Comparison of ENCODE assay signal across 1 cellular context in genomic region chr12:389138-390096, GRCh38.
TF ChIP-seq lines count a peak whose summit lies in the region.

Gene KDM5A (minus strand): TSS chr12:389320. CDS start chr12:389091, 229 bp downstream.

TF ChIP-seq in HepG2, 621 proteins besides CTCF, POLR2A, EP300 and RAD21 (continued from another document and continues in another):
- TF ChIP-seq ZNF646 (CRISPR knock-in tag; IDR thresholded peaks at IDR 0.05), result no peak
- no peak for TF ChIP-seq PBX3 (CRISPR knock-in tag; IDR thresholded peaks at IDR 0.05; ENCODE audit: borderline replicate concordance)
- no peak for TF ChIP-seq RXRB (CRISPR knock-in tag; IDR thresholded peaks at IDR 0.05; ENCODE audit: borderline replicate concordance)
- 0 out of 2 replicates have a peak, but pooled peaks have one; percentile 9 for TF ChIP-seq ZNF556 (CRISPR knock-in tag; IDR thresholded peaks at IDR 0.05; ENCODE audit: borderline replicate concordance)
- TF ChIP-seq ESRRA (CRISPR knock-in tag; IDR thresholded peaks at IDR 0.05; ENCODE audit: low read depth), result no peak; the same call in 1 of the 2 replicates
- TF ChIP-seq MNT (IDR thresholded peaks at IDR 0.05), result no peak
- no peak for TF ChIP-seq TOE1 (CRISPR knock-in tag; IDR thresholded peaks at IDR 0.05)
- TF ChIP-seq KAT2B (IDR thresholded peaks at IDR 0.05; ENCODE audit: borderline replicate concordance, low read depth, low read length), result no peak
- no peak; the same call in 1 of the 2 replicates for TF ChIP-seq BHLHE40 (IDR thresholded peaks at IDR 0.05; ENCODE audit: low read length)
- TF ChIP-seq FOXM1 (CRISPR knock-in tag; IDR thresholded peaks at IDR 0.05), result no peak
- TF ChIP-seq HMGXB4 (CRISPR knock-in tag; IDR thresholded peaks at IDR 0.05; ENCODE audit: borderline replicate concordance in 1 of 2, low read depth in 1 of 2), result peak; percentile 81 to 86; a peak in 3 of 4 replicates
- TF ChIP-seq TARDBP (CRISPR knock-in tag; IDR thresholded peaks at IDR 0.05), result peak; percentile 84
- 0 out of 2 replicates have a peak, but pooled peaks have one; percentile 39 for TF ChIP-seq HES4 (CRISPR knock-in tag; IDR thresholded peaks at IDR 0.05; ENCODE audit: borderline replicate concordance)
- TF ChIP-seq ATF4 (CRISPR knock-in tag; IDR thresholded peaks at IDR 0.05), result no peak
- TF ChIP-seq AFF4 (CRISPR knock-in tag; IDR thresholded peaks at IDR 0.05), result no peak
- TF ChIP-seq ZNF121 (CRISPR knock-in tag; IDR thresholded peaks at IDR 0.05), result no peak
- 0 out of 2 replicates have a peak, but pooled peaks have one; percentile 74 for TF ChIP-seq SNAPC2 (CRISPR knock-in tag; IDR thresholded peaks at IDR 0.05)
- no peak for TF ChIP-seq ZNF567 (CRISPR knock-in tag; IDR thresholded peaks at IDR 0.05; ENCODE audit: borderline replicate concordance)
- 0 out of 2 replicates have a peak, but pooled peaks have one; percentile 83 for TF ChIP-seq ZNF776 (CRISPR knock-in tag; IDR thresholded peaks at IDR 0.05)
- TF ChIP-seq ZNF331 (CRISPR knock-in tag; IDR thresholded peaks at IDR 0.05), result no peak
- no peak for TF ChIP-seq ZBTB34 (CRISPR knock-in tag; IDR thresholded peaks at IDR 0.05)
- TF ChIP-seq AHR (CRISPR knock-in tag; IDR thresholded peaks at IDR 0.05), result 0 out of 2 replicates have a peak, but pooled peaks have one; percentile 38
- peak; percentile 51; the same call in 1 of the 2 replicates for TF ChIP-seq SP2 (CRISPR knock-in tag; IDR thresholded peaks at IDR 0.05)
- peak; percentile 26; the same call in 1 of the 2 replicates for TF ChIP-seq SMAD3 (CRISPR knock-in tag; IDR thresholded peaks at IDR 0.05)
- no peak for TF ChIP-seq ZNF136 (CRISPR knock-in tag; IDR thresholded peaks at IDR 0.05; ENCODE audit: low read depth)
- TF ChIP-seq TOPORS (CRISPR knock-in tag; IDR thresholded peaks at IDR 0.05), result peak; percentile 78; the same call in 1 of the 2 replicates
- TF ChIP-seq HOXA3 (CRISPR knock-in tag; IDR thresholded peaks at IDR 0.05), result peak; percentile 88
- TF ChIP-seq BCL3 (CRISPR knock-in tag; IDR thresholded peaks at IDR 0.05), result peak; percentile 58; the same call in 1 of the 2 replicates
- TF ChIP-seq ETS1 (CRISPR knock-in tag; IDR thresholded peaks at IDR 0.05), result no peak
- no peak for TF ChIP-seq ZNF530 (CRISPR knock-in tag; IDR thresholded peaks at IDR 0.05; ENCODE audit: low read depth)
- peak; percentile 54; the same call in 1 of the 2 replicates for TF ChIP-seq HNF1B (CRISPR knock-in tag; IDR thresholded peaks at IDR 0.05)
- TF ChIP-seq POLR2AphosphoS2 (IDR thresholded peaks at IDR 0.05; ENCODE audit: low read depth, low read length), result no peak
- TF ChIP-seq ZNF496 (CRISPR knock-in tag; IDR thresholded peaks at IDR 0.05; ENCODE audit: insufficient replicate concordance), result no peak
- TF ChIP-seq ZNF607 (CRISPR knock-in tag; IDR thresholded peaks at IDR 0.05; ENCODE audit: borderline replicate concordance), result 0 out of 2 replicates have a peak, but pooled peaks have one; percentile 37
- TF ChIP-seq SALL1 (CRISPR knock-in tag; IDR thresholded peaks at IDR 0.05), result peak; percentile 91
- TF ChIP-seq FOXA3 (CRISPR knock-in tag; IDR thresholded peaks at IDR 0.05), result no peak
- TF ChIP-seq NAIF1 (CRISPR knock-in tag; IDR thresholded peaks at IDR 0.05; ENCODE audit: borderline replicate concordance), result 0 out of 2 replicates have a peak, but pooled peaks have one; percentile 22
